11 cellular contexts compared by ENCODE assay signal in the genomic region with DNA sequence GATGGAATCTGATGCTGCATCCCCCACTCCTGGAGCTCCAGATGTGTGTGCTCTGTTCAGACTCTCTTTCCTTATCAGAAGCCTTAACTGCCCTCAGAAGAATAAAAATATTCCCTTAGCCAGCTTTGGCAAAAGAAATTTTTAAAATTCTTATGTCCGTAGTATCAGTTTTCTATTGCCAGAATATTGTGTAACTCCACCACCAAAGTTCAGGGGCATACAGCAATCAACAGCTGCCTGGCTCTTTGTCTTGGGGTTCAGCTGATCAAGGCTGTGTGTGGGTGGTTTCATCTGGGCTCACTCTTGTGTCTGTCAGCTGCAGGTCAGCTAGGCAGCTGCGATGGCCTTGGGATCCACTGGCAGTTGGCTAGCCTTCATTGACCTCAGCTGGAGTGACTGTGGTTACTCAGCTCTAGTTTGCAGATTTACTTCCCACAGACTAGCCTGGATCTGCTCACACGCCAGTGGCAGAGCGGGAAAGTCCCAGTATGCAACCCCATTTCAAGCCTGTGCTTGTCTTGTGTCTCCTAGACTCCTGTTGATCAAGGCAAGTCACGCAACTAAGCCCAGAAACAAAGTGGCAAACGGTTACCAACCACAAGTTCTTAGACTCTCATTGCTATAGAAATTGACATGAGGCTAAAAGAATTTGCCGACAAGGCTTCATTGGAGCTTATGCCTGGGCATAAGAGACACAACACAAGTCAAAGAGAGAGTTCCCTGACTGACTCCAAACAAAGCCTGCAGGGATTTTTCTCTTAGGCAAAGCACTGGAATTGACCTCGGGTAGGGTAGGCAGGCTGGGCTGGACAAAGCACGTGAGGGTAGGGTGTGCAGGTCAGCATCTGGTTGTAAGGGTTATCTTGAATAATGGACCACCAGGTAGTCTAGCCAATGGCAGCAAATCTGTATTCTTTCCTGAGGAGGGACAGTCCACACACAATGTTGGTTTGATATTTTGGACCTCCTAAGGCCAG. TPM values are rescaled to one million over a fixed set of nuclear protein-coding genes. Genes with fewer than 3 reads are reported as not detected.
DNase-seq lines count a peak whose midpoint lies in the region; ATAC-seq, FAIRE-seq and TF ChIP-seq lines count a peak whose summit lies in the region.
"Had no signal": no experiment of that assay in that cellular context is flagged by ENCODE, and none has a peak within 500 bp of the region (broad histone marks: within the 10 kb centered on the region; RNA-seq: fewer than 3 reads in every experiment).

No MANE protein-coding gene starts in this region.

- no peak overlapping the region for H3K4me2 ChIP-seq in endothelial cell of umbilical vein (ENCODE audit: insufficient read depth, low read length)

- DNase-seq in AG08395 (ENCODE audit: low spot score) (peak; percentile 45), endothelial cell of umbilical vein (ENCODE audit: low read depth, low spot score) (no peak), mucosa of gallbladder (ENCODE audit: low spot score) (peak; percentile 64), H4 (ENCODE audit: low spot score) (no peak), cerebellar nuclear complex (lab: John Stamatoyannopoulos, UW) (no peak), GM13976 (ENCODE audit: low spot score) (no peak)
- DNase-seq: CD4-positive, alpha-beta memory T cell; effector CD8-positive, alpha-beta T cell; KBM-7 had no signal

- dilution Hi-C loops in endothelial cell of umbilical vein (cut with MboI; ENCODE audit: extremely low pct_ligation_motif_present, low sequenced_read_pairs): no loop called here

- intact Hi-C loops in endothelial cell of umbilical vein (cut with micrococcal nuclease): no loop called here

- no peaks in the 10 kb centered on the region for H3K9me1 ChIP-seq in endothelial cell of umbilical vein (replicated peaks; ENCODE audit: control insufficient read depth, extremely low read depth, insufficient read depth, low read length)

- in situ Hi-C loops in GM13976 (cut with MboI; ENCODE audit: low sequenced_read_pairs, unreplicated experiment): no loop called here

- POLR2A ChIA-PET in endothelial cell of umbilical vein (lab: Charles Lee): no interaction called here

- H3K36me3 ChIP-seq in endothelial cell of umbilical vein (ENCODE audit: control insufficient read depth in 2 of 2, extremely low read depth in 1 of 2, insufficient read depth in 2 of 2, low read length in 2 of 2): peaks cover 20 to 25% of the 10 kb centered on the region in 2 experiments

- ATAC-seq in HG03442 (IDR thresholded peaks at IDR 0.05; ENCODE audit: unreplicated experiment): peak; percentile 76
- no peak for ATAC-seq in GM21515 (IDR thresholded peaks at IDR 0.05; ENCODE audit: unreplicated experiment)

- H3K79me2 ChIP-seq in endothelial cell of umbilical vein (ENCODE audit: control insufficient read depth, insufficient read depth, low read length): no peaks in the 10 kb centered on the region

- TF ChIP-seq CTCF in endothelial cell of umbilical vein (IDR thresholded peaks at IDR 0.05; ENCODE audit: extremely low read depth in 1 of 2, insufficient read depth in 1 of 2, low read depth in 1 of 2, low read length in 2 of 2) (no peak), GM13976 (IDR thresholded peaks at IDR 0.05; ENCODE audit: borderline replicate concordance, control extremely low read depth, extremely low read depth, insufficient read depth, missing control alignments) (no peak)

- H2AFZ ChIP-seq in endothelial cell of umbilical vein (ENCODE audit: low read depth, low read length): no peak overlapping the region

- no peak overlapping the region for H3K9ac ChIP-seq in endothelial cell of umbilical vein (replicated peaks; ENCODE audit: extremely low read depth, insufficient read depth, low read length)

- no peak overlapping the region for H3K4me3 ChIP-seq in endothelial cell of umbilical vein (replicated peaks in 1 of 3; ENCODE audit: insufficient read depth in 1 of 3, low read depth in 1 of 3, low read length in 3 of 3)

- peaks cover 4% of the 10 kb centered on the region for H3K4me1 ChIP-seq in endothelial cell of umbilical vein (ENCODE audit: control insufficient read depth, extremely low read depth, insufficient read depth, low read length)

- FAIRE-seq in endothelial cell of umbilical vein (lab: Jason Lieb, UNC): no peak

- CTCF ChIA-PET in endothelial cell of umbilical vein (lab: Charles Lee): interaction anchor here (1.0 to 10.8 kb wide), 3 partner anchors 11 to 34 kb away, joined by 4 to 89 read pairs (median 12); no protein-coding TSS in a partner anchor

- no peak overlapping the region for H3K27ac ChIP-seq in endothelial cell of umbilical vein (ENCODE audit: insufficient read depth, low read depth, low read length)

- no TSS peak for BruUV-seq in endothelial cell of umbilical vein (replicated peaks; lab: Mats Ljungman, UMichigan)

- H3K9me3 ChIP-seq in endothelial cell of umbilical vein (replicated peaks; ENCODE audit: control insufficient read depth, insufficient read depth, low read length): no peaks in the 10 kb centered on the region

- no peak for TF ChIP-seq POLR2A in endothelial cell of umbilical vein (IDR thresholded peaks at IDR 0.05; ENCODE audit: low read depth, low read length)

- H4K20me1 ChIP-seq in endothelial cell of umbilical vein (replicated peaks; ENCODE audit: control insufficient read depth, extremely low read depth, insufficient read depth, low read length): no peaks in the 10 kb centered on the region

- H3K27me3 ChIP-seq in endothelial cell of umbilical vein (ENCODE audit: control insufficient read depth in 2 of 2, insufficient read depth in 2 of 2, low read length in 2 of 2): no peaks in the 10 kb centered on the region

TF ChIP-seq in endothelial cell of umbilical vein, 7 proteins besides CTCF, POLR2A, EP300 and RAD21 (continues in another document):
- peak; percentile 14 for TF ChIP-seq POLR2AphosphoS5 (IDR thresholded peaks at IDR 0.05; ENCODE audit: insufficient read depth, low read depth, low read length)
- TF ChIP-seq GATA2 (IDR thresholded peaks at IDR 0.05; ENCODE audit: insufficient read depth, insufficient read length, low read depth, low read length): no peak

RNA-seq across cellular contexts. Expression of a gene that starts 7.5 kb away (rescaled TPM):
- total RNA-seq in endothelial cell of umbilical vein (37.9 and 43.6 TPM in 2 replicates), mucosa of gallbladder (38.4 TPM)
- polyA plus RNA-seq in endothelial cell of umbilical vein: 60.0 and 85.1 TPM in 2 replicates
- 48.1 and 55.3 TPM in 2 replicates for polyA plus RNA-seq in endothelial cell of umbilical vein (2011; cell fraction: cytosol; rRNA removed)
- polyA plus RNA-seq in endothelial cell of umbilical vein (2011; cell fraction: nucleus; rRNA removed): 109 and 119 TPM in 2 replicates
- 37.1 and 52.5 TPM in 2 replicates for polyA plus RNA-seq in endothelial cell of umbilical vein (2012)
- 61.0 and 76.7 TPM in 2 replicates for polyA minus RNA-seq in endothelial cell of umbilical vein
- 17.6 TPM for polyA minus RNA-seq in endothelial cell of umbilical vein (2011; cell fraction: cytosol; rRNA and poly(A)+ RNA removed)
- polyA minus RNA-seq in endothelial cell of umbilical vein (2011; cell fraction: nucleus; rRNA and poly(A)+ RNA removed): 45.5 and 62.4 TPM in 2 replicates
- 48.5 and 62.5 TPM in 2 replicates for total RNA-seq in H4 (2014; rRNA removed; shearing (Covaris generic))

RNA-seq across cellular contexts. Expression of a gene that starts 8.0 kb away (rescaled TPM):
- total RNA-seq in endothelial cell of umbilical vein (41.6 and 44.0 TPM in 2 replicates), mucosa of gallbladder (44.8 TPM)
- polyA plus RNA-seq in endothelial cell of umbilical vein: 102 and 103 TPM in 2 replicates
- polyA plus RNA-seq in endothelial cell of umbilical vein (2011; cell fraction: cytosol; rRNA removed): 58.9 and 65.6 TPM in 2 replicates
- polyA plus RNA-seq in endothelial cell of umbilical vein (2011; cell fraction: nucleus; rRNA removed): 62.1 and 63.9 TPM in 2 replicates
- 34.4 and 39.0 TPM in 2 replicates for polyA plus RNA-seq in endothelial cell of umbilical vein (2012)
- 83.3 and 86.3 TPM in 2 replicates for polyA minus RNA-seq in endothelial cell of umbilical vein
- polyA minus RNA-seq in endothelial cell of umbilical vein (2011; cell fraction: cytosol; rRNA and poly(A)+ RNA removed): 33.6 TPM
- 19.2 and 21.5 TPM in 2 replicates for polyA minus RNA-seq in endothelial cell of umbilical vein (2011; cell fraction: nucleus; rRNA and poly(A)+ RNA removed)
- total RNA-seq in H4 (2014; rRNA removed; shearing (Covaris generic)): 29.0 and 41.8 TPM in 2 replicates

RNA-seq across cellular contexts. Expression of a gene that starts 22.7 kb away (rescaled TPM):
- 9.8 and 10.6 TPM in 2 replicates for total RNA-seq in endothelial cell of umbilical vein
- 38.8 and 39.8 TPM in 2 replicates for polyA plus RNA-seq in endothelial cell of umbilical vein
- 25.0 and 25.4 TPM in 2 replicates for polyA plus RNA-seq in endothelial cell of umbilical vein (2011; cell fraction: cytosol; rRNA removed)
- 12.1 and 14.2 TPM in 2 replicates for polyA plus RNA-seq in endothelial cell of umbilical vein (2011; cell fraction: nucleus; rRNA removed)
- 10.9 and 12.2 TPM in 2 replicates for polyA plus RNA-seq in endothelial cell of umbilical vein (2012)
- 18.2 and 27.7 TPM in 2 replicates for polyA minus RNA-seq in endothelial cell of umbilical vein
- polyA minus RNA-seq in endothelial cell of umbilical vein (2011; cell fraction: cytosol; rRNA and poly(A)+ RNA removed): 2.7 TPM
- 4.6 and 4.9 TPM in 2 replicates for polyA minus RNA-seq in endothelial cell of umbilical vein (2011; cell fraction: nucleus; rRNA and poly(A)+ RNA removed)
- total RNA-seq in mucosa of gallbladder: 10.0 TPM
- total RNA-seq in H4 (2014; rRNA removed; shearing (Covaris generic)): 0.08 TPM in 1 of 2 replicates, not detected in the other

RNA-seq across cellular contexts. Expression of a gene that starts 36.6 kb away (rescaled TPM):
- total RNA-seq in endothelial cell of umbilical vein: 28.6 and 30.8 TPM in 2 replicates
- polyA plus RNA-seq in endothelial cell of umbilical vein: 31.7 and 34.0 TPM in 2 replicates
- 16.7 and 21.4 TPM in 2 replicates for polyA plus RNA-seq in endothelial cell of umbilical vein (2011; cell fraction: cytosol; rRNA removed)
- 80.5 and 95.5 TPM in 2 replicates for polyA plus RNA-seq in endothelial cell of umbilical vein (2011; cell fraction: nucleus; rRNA removed)
- polyA plus RNA-seq in endothelial cell of umbilical vein (2012): 20.7 and 27.4 TPM in 2 replicates
- 24.5 and 26.6 TPM in 2 replicates for polyA minus RNA-seq in endothelial cell of umbilical vein
- polyA minus RNA-seq in endothelial cell of umbilical vein (2011; cell fraction: cytosol; rRNA and poly(A)+ RNA removed): 45.1 TPM
- polyA minus RNA-seq in endothelial cell of umbilical vein (2011; cell fraction: nucleus; rRNA and poly(A)+ RNA removed): 19.1 and 24.2 TPM in 2 replicates
- 67.8 TPM for total RNA-seq in mucosa of gallbladder
- 15.1 and 17.0 TPM in 2 replicates for total RNA-seq in H4 (2014; rRNA removed; shearing (Covaris generic))

RNA-seq across cellular contexts. Expression of a gene that starts 36.8 kb away (rescaled TPM):
- total RNA-seq in endothelial cell of umbilical vein (229 TPM in 2 replicates), mucosa of gallbladder (160 TPM)
- 196 and 230 TPM in 2 replicates for polyA plus RNA-seq in endothelial cell of umbilical vein
- polyA plus RNA-seq in endothelial cell of umbilical vein (2011; cell fraction: cytosol; rRNA removed): 195 and 198 TPM in 2 replicates
- 202 and 237 TPM in 2 replicates for polyA plus RNA-seq in endothelial cell of umbilical vein (2011; cell fraction: nucleus; rRNA removed)
- polyA plus RNA-seq in endothelial cell of umbilical vein (2012): 160 and 171 TPM in 2 replicates
- 417 and 419 TPM in 2 replicates for polyA minus RNA-seq in endothelial cell of umbilical vein
- 278 TPM for polyA minus RNA-seq in endothelial cell of umbilical vein (2011; cell fraction: cytosol; rRNA and poly(A)+ RNA removed)
- polyA minus RNA-seq in endothelial cell of umbilical vein (2011; cell fraction: nucleus; rRNA and poly(A)+ RNA removed): 149 and 190 TPM in 2 replicates
- total RNA-seq in H4 (2014; rRNA removed; shearing (Covaris generic)): 119 and 145 TPM in 2 replicates

Comparison
In these comparisons a context has a peak if more than half of its experiments do, and no peak if none do; other contexts are left out.
1. DNase-seq: peak in AG08395 (single experiment) and mucosa of gallbladder (single experiment); none in endothelial cell of umbilical vein (single experiment), H4 (single experiment), cerebellar nuclear complex (0 of 2) and GM13976 (single experiment).
2. RNA of a gene that starts 22.7 kb away (total RNA-seq): 9.8 to 10.6 TPM in endothelial cell of umbilical vein and 10.0 TPM in mucosa of gallbladder (single experiment); 0.08 TPM in H4; every median in the first group is over 10 times any median in the second.